ENCODE assay signal across 1 cellular context in genomic region chr22:46038174-46038487, GRCh38.
TF ChIP-seq lines count a peak whose summit lies in the region.

No MANE protein-coding gene starts in this region.

TF ChIP-seq in HEK293, 187 proteins besides CTCF, POLR2A, EP300 and RAD21:
- TF ChIP-seq ZNF704 (tag by site-specific recombination; IDR thresholded peaks at IDR 0.05): no peak
- TF ChIP-seq MEIS1 (CRISPR knock-in tag; IDR thresholded peaks at IDR 0.05; ENCODE audit: borderline replicate concordance): no peak
- peak; percentile 98 for TF ChIP-seq ZNF768 (tag by site-specific recombination; IDR thresholded peaks at IDR 0.05)
- TF ChIP-seq ZNF114 (tag by site-specific recombination; IDR thresholded peaks at IDR 0.05): no peak
- no peak for TF ChIP-seq KLF9 (tag by site-specific recombination; IDR thresholded peaks at IDR 0.05; ENCODE audit: low read depth)
- no peak for TF ChIP-seq ZNF302 (tag by site-specific recombination; IDR thresholded peaks at IDR 0.05; ENCODE audit: low read depth)
TF ChIP-seq in HEK293: peak in this region for 1.
